Comparison of ENCODE assay signal across 14 cellular contexts in the genomic region with DNA sequence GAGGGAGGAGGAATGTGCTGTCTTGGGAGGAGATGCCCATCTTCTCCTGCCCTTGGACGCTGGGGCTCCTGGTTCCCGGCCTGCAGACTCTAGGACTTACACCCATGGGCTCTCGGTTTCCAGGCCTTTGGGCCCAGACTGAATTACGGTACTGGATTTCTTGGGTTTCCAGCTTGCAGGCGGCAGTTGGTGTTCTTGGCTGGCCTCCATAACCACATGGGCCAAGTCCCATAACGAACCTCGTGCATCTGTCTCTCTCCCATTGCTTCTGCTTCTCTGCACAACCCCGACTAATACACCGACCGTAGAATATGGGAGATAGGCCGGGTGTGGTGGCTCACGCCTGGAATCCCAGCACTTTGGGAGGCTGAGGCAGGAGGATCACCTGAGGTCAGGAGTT.
DNase-seq lines count a peak whose midpoint lies in the region; ATAC-seq and TF ChIP-seq lines count a peak whose summit lies in the region.
"Had no signal": no experiment of that assay in that cellular context is flagged by ENCODE, and none has a peak within 500 bp of the region (broad histone marks: within the 10 kb centered on the region; RNA-seq: fewer than 3 reads in every experiment).

No MANE protein-coding gene starts in this region.

- H3K27me3 ChIP-seq in SJCRH30 = no peaks in the 10 kb centered on the region

- intact Hi-C loops in natural killer cell (cut with micrococcal nuclease) = no loop called here

- no peak for TF ChIP-seq CTCF in natural killer cell (IDR thresholded peaks at IDR 0.05)

- no peak for ATAC-seq in natural killer cell treated with Interleukin-12 subunit alpha and Interleukin-12 subunit beta and Interleukin-15 and Interleukin-18, amount 100 ng/mL, for 72 hours
- no peak for ATAC-seq in natural killer cell
- ATAC-seq in stimulated activated naive B cell treated with anti-CD40 and anti-IgM and Interleukin-4, amounts not matched to agents 10 μg/mL and 1 μg/mL and 100 μg/mL, for 72 hours (replicated peaks) = no peak

- H3K9me3 Mint-ChIP-seq in natural killer cell treated with Interleukin-12 subunit alpha and Interleukin-12 subunit beta and Interleukin-15 and Interleukin-18, amount 100 ng/mL, for 72 hours = peaks cover 6% of the 10 kb centered on the region
- peaks cover 4 to 8% of the 10 kb centered on the region in 2 donors for H3K9me3 Mint-ChIP-seq in natural killer cell
- peaks cover 11 to 14% of the 10 kb centered on the region in 2 donors for H3K9me3 Mint-ChIP-seq in stimulated activated naive B cell treated with anti-CD40 and anti-IgM and Interleukin-4, amounts not matched to agents 10 μg/mL and 1 μg/mL and 100 μg/mL, for 72 hours

- H3K36me3 ChIP-seq in SJCRH30 = no peaks in the 10 kb centered on the region

- no peak overlapping the region for H3K4me3 Mint-ChIP-seq in natural killer cell treated with Interleukin-12 subunit alpha and Interleukin-12 subunit beta and Interleukin-15 and Interleukin-18, amount 100 ng/mL, for 72 hours
- no peak overlapping the region for H3K4me3 Mint-ChIP-seq in natural killer cell
- H3K4me3 Mint-ChIP-seq in stimulated activated naive B cell treated with anti-CD40 and anti-IgM and Interleukin-4, amounts not matched to agents 10 μg/mL and 1 μg/mL and 100 μg/mL, for 72 hours = peak overlapping the region; percentile 56 to 68

- H3K4me1 Mint-ChIP-seq in natural killer cell treated with Interleukin-12 subunit alpha and Interleukin-12 subunit beta and Interleukin-15 and Interleukin-18, amount 100 ng/mL, for 72 hours (ENCODE audit: low read depth in 2 of 2) = no peaks in the 10 kb centered on the region
- no peaks in the 10 kb centered on the region for H3K4me1 Mint-ChIP-seq in natural killer cell
- H3K4me1 Mint-ChIP-seq in stimulated activated naive B cell treated with anti-CD40 and anti-IgM and Interleukin-4, amounts not matched to agents 10 μg/mL and 1 μg/mL and 100 μg/mL, for 72 hours = peaks cover 34 to 36% of the 10 kb centered on the region in 2 donors

- H3K27ac ChIP-seq in SJCRH30 = no peak overlapping the region
- H3K27ac ChIP-seq: KMS-11, SK-N-MC had no signal

- peak; percentile 1 for DNase-seq in natural killer cell treated with Interleukin-12 subunit alpha and Interleukin-12 subunit beta and Interleukin-15 and Interleukin-18, amount 100 ng/mL, for 72 hours (ENCODE audit: low spot score)
- DNase-seq in natural killer cell (no peak), SJCRH30 (peak; percentile 26 to 50), myocyte (ENCODE audit: low read depth) (peak; percentile 2), superior temporal gyrus (ENCODE audit: extremely low spot score) (no peak), NCI-H1417 (lab: John Stamatoyannopoulos, UW) (no peak), NCI-H128 (lab: John Stamatoyannopoulos, UW; ENCODE audit: unreplicated experiment) (no peak)
- DNase-seq in stimulated activated naive B cell treated with anti-CD40 and anti-IgM and Interleukin-4, amounts not matched to agents 10 μg/mL and 1 μg/mL and 100 μg/mL, for 72 hours = no peak
- DNase-seq: 8988T, H7, NCI-H1105, NCI-H1930 had no signal

- H3K4me1 ChIP-seq in SJCRH30 = peaks cover 18% of the 10 kb centered on the region

- H3K9me3 ChIP-seq in SJCRH30 (replicated peaks) = no peaks in the 10 kb centered on the region

- H3K36me3 Mint-ChIP-seq in natural killer cell treated with Interleukin-12 subunit alpha and Interleukin-12 subunit beta and Interleukin-15 and Interleukin-18, amount 100 ng/mL, for 72 hours = peaks cover 6% of the 10 kb centered on the region
- H3K36me3 Mint-ChIP-seq in natural killer cell = no peaks in the 10 kb centered on the region
- H3K36me3 Mint-ChIP-seq in stimulated activated naive B cell treated with anti-CD40 and anti-IgM and Interleukin-4, amounts not matched to agents 10 μg/mL and 1 μg/mL and 100 μg/mL, for 72 hours = peaks cover 15 to 19% of the 10 kb centered on the region in 2 donors

- H3K4me3 ChIP-seq in SJCRH30 = no peak overlapping the region
- H3K4me3 ChIP-seq: SK-N-MC had no signal

- H3K27ac Mint-ChIP-seq in natural killer cell treated with Interleukin-12 subunit alpha and Interleukin-12 subunit beta and Interleukin-15 and Interleukin-18, amount 100 ng/mL, for 72 hours = no peak overlapping the region
- no peak overlapping the region for H3K27ac Mint-ChIP-seq in natural killer cell
- H3K27ac Mint-ChIP-seq in stimulated activated naive B cell treated with anti-CD40 and anti-IgM and Interleukin-4, amounts not matched to agents 10 μg/mL and 1 μg/mL and 100 μg/mL, for 72 hours = peak overlapping the region; percentile 82

- H3K27me3 Mint-ChIP-seq in natural killer cell treated with Interleukin-12 subunit alpha and Interleukin-12 subunit beta and Interleukin-15 and Interleukin-18, amount 100 ng/mL, for 72 hours = peaks cover 24 to 27% of the 10 kb centered on the region in 2 donors
- peaks cover 7 to 28% of the 10 kb centered on the region in 2 donors for H3K27me3 Mint-ChIP-seq in natural killer cell (ENCODE audit: low read depth in 2 of 2)
- no peaks in the 10 kb centered on the region for H3K27me3 Mint-ChIP-seq in stimulated activated naive B cell treated with anti-CD40 and anti-IgM and Interleukin-4, amounts not matched to agents 10 μg/mL and 1 μg/mL and 100 μg/mL, for 72 hours

Comparison
In these comparisons a context has a peak if more than half of its experiments do, and no peak if none do; other contexts are left out.
1. DNase-seq: peak in natural killer cell treated with Interleukin-12 subunit alpha and Interleukin-12 subunit beta and Interleukin-15 and Interleukin-18, amount 100 ng/mL, for 72 hours (single experiment), SJCRH30 (2 of 2) and myocyte (single experiment); none in natural killer cell (single experiment), stimulated activated naive B cell treated with anti-CD40 and anti-IgM and Interleukin-4, amounts not matched to agents 10 μg/mL and 1 μg/mL and 100 μg/mL, for 72 hours (single experiment), superior temporal gyrus (single experiment), NCI-H1417 (0 of 3) and NCI-H128 (single experiment).
2. H3K4me3 Mint-ChIP-seq: peak in stimulated activated naive B cell treated with anti-CD40 and anti-IgM and Interleukin-4, amounts not matched to agents 10 μg/mL and 1 μg/mL and 100 μg/mL, for 72 hours (2 of 2); none in natural killer cell treated with Interleukin-12 subunit alpha and Interleukin-12 subunit beta and Interleukin-15 and Interleukin-18, amount 100 ng/mL, for 72 hours (single experiment) and natural killer cell (single experiment).